ENCODE assay signal across 8 cellular contexts in the genomic region with DNA sequence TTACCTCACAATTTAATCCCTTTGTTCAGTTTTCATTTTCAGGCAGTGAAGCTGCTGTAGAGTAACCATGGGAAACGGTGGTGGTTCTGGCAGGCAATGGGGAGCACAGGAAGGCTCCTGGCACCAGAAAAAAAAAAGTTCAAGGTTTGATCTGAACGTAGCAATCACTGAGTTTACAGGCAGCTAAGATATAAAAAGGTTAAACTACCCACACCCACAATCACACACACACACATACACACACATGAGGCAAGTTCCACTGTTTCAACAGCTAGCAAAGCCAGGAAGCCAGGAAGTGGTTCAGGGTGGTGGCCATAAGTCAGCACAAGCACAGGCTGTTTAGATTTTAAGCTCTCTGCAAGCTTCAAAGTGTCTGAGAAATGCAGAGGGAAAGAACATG. TPM values are rescaled to one million over a fixed set of nuclear protein-coding genes. Genes with fewer than 3 reads are reported as not detected.
DNase-seq lines count a peak whose midpoint lies in the region; ATAC-seq and TF ChIP-seq lines count a peak whose summit lies in the region.

A gene (minus strand): TSS at position 166 of the 400 bp plus-strand sequence. CDS start 5,403 bp downstream, outside the sequence.

- H3K27me3 ChIP-seq in AG04450 (ENCODE audit: control insufficient read depth, insufficient read depth, low read length), result no peaks in the 10 kb centered on the region
- H3K27me3 ChIP-seq in adipocyte (replicated peaks; ENCODE audit: control insufficient read depth, insufficient read depth, low read length), result no peaks in the 10 kb centered on the region
- H3K27me3 ChIP-seq in lung (ENCODE audit: control insufficient read depth, insufficient read depth), result no peaks in the 10 kb centered on the region
- no peaks in the 10 kb centered on the region for H3K27me3 ChIP-seq in WERI-Rb-1 (ENCODE audit: insufficient read depth, low read depth, severe bottlenecking)
- no peaks in the 10 kb centered on the region for H3K27me3 ChIP-seq in esophagus muscularis mucosa

- peak; percentile 2 for DNase-seq in AG04450 (ENCODE audit: low read depth, low spot score)
- DNase-seq in NOMO-1 treated with DMSO at 0.1 percent for 48 hours (lab: John Stamatoyannopoulos, UW; ENCODE audit: unreplicated experiment), result peak; percentile 64
- peak; percentile 58 for DNase-seq in adipocyte (ENCODE audit: low read depth)
- DNase-seq in lung (ENCODE audit: low spot score), result no peak
- DNase-seq in WERI-Rb-1, result no peak
- DNase-seq in esophagus muscularis mucosa (ENCODE audit: extremely low spot score), result no peak

- H3K4me1 ChIP-seq in adipocyte (ENCODE audit: control insufficient read depth, insufficient read depth, low read length) (peaks cover 12% of the 10 kb centered on the region), lung (ENCODE audit: control insufficient read depth in 2 of 2, insufficient read depth in 2 of 2, low read length in 2 of 2) (no peaks in the 10 kb centered on the region), esophagus muscularis mucosa (no peaks in the 10 kb centered on the region)

- POLR2A ChIA-PET in AG04450 (lab: Yijun Ruan, JAX), result no interaction called here

- H3K4me3 ChIP-seq in AG04450 (ENCODE audit: low read depth, low read length) (no peak within 1 kb of the TSS), adipocyte (ENCODE audit: low read length) (no peak within 1 kb of the TSS), lung (no peak within 1 kb of the TSS), WERI-Rb-1 (ENCODE audit: low read depth, low read length) (no peak within 1 kb of the TSS), esophagus muscularis mucosa (no peak within 1 kb of the TSS)

- no peak for TF ChIP-seq POLR2A in esophagus muscularis mucosa (IDR thresholded peaks at IDR 0.05; ENCODE audit: low read depth)

- intact Hi-C loops in esophagus muscularis mucosa (cut with DNase I), result no loop called here

- TF ChIP-seq CTCF in AG04450 (IDR thresholded peaks at IDR 0.05; ENCODE audit: low read depth, low read length) (no peak), lung (IDR thresholded peaks at IDR 0.05; ENCODE audit: control extremely low read depth, extremely low read depth) (no peak), WERI-Rb-1 (IDR thresholded peaks at IDR 0.05; ENCODE audit: low read depth, low read length) (no peak), esophagus muscularis mucosa (IDR thresholded peaks at IDR 0.05) (no peak)

- H3K27ac ChIP-seq in AG04450 (ENCODE audit: low read depth, low read length) (no peak within 1 kb of the TSS), lung (ENCODE audit: low read depth in 1 of 2, low read length in 1 of 2) (peak within 1 kb of the TSS in 1 of 2 donors; percentile 77), WERI-Rb-1 (no peak within 1 kb of the TSS), esophagus muscularis mucosa (replicated peaks in 1 of 4) (no peak within 1 kb of the TSS)

- H3K9me3 ChIP-seq in AG04450 (ENCODE audit: control insufficient read depth, insufficient read depth, low read length) (no peaks in the 10 kb centered on the region), adipocyte (ENCODE audit: control insufficient read depth, low read length) (no peaks in the 10 kb centered on the region), lung (ENCODE audit: control insufficient read depth in 2 of 2, insufficient read depth in 1 of 2, low read length in 1 of 2) (no peaks in the 10 kb centered on the region), WERI-Rb-1 (ENCODE audit: severe bottlenecking) (no peaks in the 10 kb centered on the region), esophagus muscularis mucosa (no peaks in the 10 kb centered on the region)

- no peak for TF ChIP-seq EP300 in esophagus muscularis mucosa (IDR thresholded peaks at IDR 0.05)

- CTCF ChIA-PET in AG04450 (lab: Charles Lee), result no interaction called here

- H3K36me3 ChIP-seq in adipocyte (ENCODE audit: control insufficient read depth, insufficient read depth, low read length, severe bottlenecking) (no peaks in the 10 kb centered on the region), lung (ENCODE audit: control insufficient read depth in 2 of 2, insufficient read depth in 2 of 2, low read length in 2 of 2) (no peaks in the 10 kb centered on the region), WERI-Rb-1 (no peaks in the 10 kb centered on the region), esophagus muscularis mucosa (no peaks in the 10 kb centered on the region)

- H3K9ac ChIP-seq in adipocyte (ENCODE audit: low read length), result peak within 1 kb of the TSS; percentile 26

- ATAC-seq in lung (ENCODE audit: insufficient read depth, low FRiP score), result peak; percentile 58
- ATAC-seq in GM18909 (IDR thresholded peaks at IDR 0.05; ENCODE audit: poor library complexity, unreplicated experiment), result no peak
- ATAC-seq in GM21526 (IDR thresholded peaks at IDR 0.05; ENCODE audit: low FRiP score, unreplicated experiment), result no peak

- WGBS in lung, 2 donors, result 8 to 17% methylated on average over 2 of the region's 2 CpGs
- WGBS in esophagus muscularis mucosa, result 36% methylated on average over 2 of the region's 2 CpGs

RNA-seq across cellular contexts. Expression of the gene that starts here (rescaled TPM):
- polyA plus RNA-seq in AG04450 (2011; rRNA removed) (not detected in 2 replicates), lung (1 to 10 TPM; 1.0 to 7.3 TPM)
- polyA minus RNA-seq in AG04450 (2011; rRNA and poly(A)+ RNA removed), result 0.04 TPM in 1 of 2 replicates, not detected in the other
- total RNA-seq in lung (10 to 100 TPM in 1 of 2 donors, 1 to 10 TPM in 1; 4.7 to 11.0 TPM), esophagus muscularis mucosa (under 1 TPM; 0.34 to 0.99 (median 0.47) TPM)

Comparison
In these comparisons a context has a peak if more than half of its experiments do, and no peak if none do; other contexts are left out.
1. Peak in DNase-seq in AG04450; RNA of the gene not detected or under 1 TPM.
2. DNase-seq: peak in NOMO-1 treated with DMSO at 0.1 percent for 48 hours (single experiment) and adipocyte (single experiment); none in lung (single experiment), WERI-Rb-1 (single experiment) and esophagus muscularis mucosa (single experiment).